Comparison of ENCODE assay signal across 8 cellular contexts in genomic region chr7:26200113-26200443, GRCh38. TPM values are rescaled to one million over a fixed set of nuclear protein-coding genes. Genes with fewer than 3 reads are reported as not detected.
DNase-seq lines count a peak whose midpoint lies in the region; ATAC-seq and TF ChIP-seq lines count a peak whose summit lies in the region.

No MANE protein-coding gene starts in this region.

- H2AFZ ChIP-seq in neural cell (ENCODE audit: low read depth, low read length) = peak overlapping the region; percentile 63

- peaks cover 10% of the 10 kb centered on the region for H3K36me3 ChIP-seq in neural cell (ENCODE audit: insufficient read depth, low read length)

- H3K79me2 ChIP-seq in neural cell (replicated peaks; ENCODE audit: insufficient read depth, low read length) = peaks cover 83% of the 10 kb centered on the region

- peak overlapping the region; percentile 100 for H3K9ac ChIP-seq in neural cell (ENCODE audit: low read length)

- no peaks in the 10 kb centered on the region for H3K9me2 ChIP-seq in neural cell (ENCODE audit: insufficient read depth, low read length)

- no peak for TF ChIP-seq CTCF in neural cell (IDR thresholded peaks at IDR 0.05; ENCODE audit: poor library complexity, severe bottlenecking)

- H3K4me3 Mint-ChIP-seq in stimulated activated naive CD8-positive, alpha-beta T cell treated with anti-CD3 and anti-CD28 coated beads, Interleukin-15, Interleukin-2, amounts not matched to agents 100 ng/mL and 50 ng/mL, for 24 hours = peak overlapping the region; percentile 100

- peaks cover 41% of the 10 kb centered on the region for H4K20me1 ChIP-seq in neural cell (ENCODE audit: insufficient read depth)

- H3K4me3 ChIP-seq in neural cell (ENCODE audit: low read length) = peak overlapping the region; percentile 90

- H3K27ac Mint-ChIP-seq in stimulated activated naive CD8-positive, alpha-beta T cell treated with anti-CD3 and anti-CD28 coated beads, Interleukin-15, Interleukin-2, amounts not matched to agents 100 ng/mL and 50 ng/mL, for 24 hours = peak overlapping the region; percentile 99

- TF ChIP-seq EP300 in neural cell (conservative IDR thresholded peaks at IDR 0.05; ENCODE audit: poor library complexity, severe bottlenecking) = no peak

- H3K27me3 Mint-ChIP-seq in stimulated activated naive CD8-positive, alpha-beta T cell treated with anti-CD3 and anti-CD28 coated beads, Interleukin-15, Interleukin-2, amounts not matched to agents 100 ng/mL and 50 ng/mL, for 24 hours = peaks cover 3% of the 10 kb centered on the region

- H3K4me2 ChIP-seq in neural cell (ENCODE audit: low read length) = no peak overlapping the region

- no peak for TF ChIP-seq RAD21 in neural cell (conservative IDR thresholded peaks at IDR 0.05)

- H3K27me3 ChIP-seq in neural cell (ENCODE audit: insufficient read depth, low read depth, low read length) = no peaks in the 10 kb centered on the region

- no peaks in the 10 kb centered on the region for H3K9me3 ChIP-seq in neural cell (ENCODE audit: low read length)

- DNase-seq in EH (ENCODE audit: low read depth) (peak; percentile 62), OCI-M1 (lab: John Stamatoyannopoulos, UW) (peak; percentile 76), activated T-helper 1 cell treated with Interleukin-2 at 50 U/mL for 16 hours (ENCODE audit: low read depth) (peak; percentile 57), fibroblast of gingiva (ENCODE audit: low read depth) (peak; percentile 41)

- peaks cover 4% of the 10 kb centered on the region for H3F3A ChIP-seq in neural cell (ENCODE audit: insufficient read depth, low read length, poor library complexity, severe bottlenecking)

- peak overlapping the region; percentile 100 for H3K27ac ChIP-seq in neural cell (ENCODE audit: low read length)

- ATAC-seq in HG03280 (IDR thresholded peaks at IDR 0.05; ENCODE audit: unreplicated experiment) = peak; percentile 3
- ATAC-seq in HG02885 (IDR thresholded peaks at IDR 0.05; ENCODE audit: poor library complexity, unreplicated experiment) = no peak

- peaks cover 86% of the 10 kb centered on the region for H3K36me3 Mint-ChIP-seq in stimulated activated naive CD8-positive, alpha-beta T cell treated with anti-CD3 and anti-CD28 coated beads, Interleukin-15, Interleukin-2, amounts not matched to agents 100 ng/mL and 50 ng/mL, for 24 hours (ENCODE audit: low read depth)

- peaks cover 58% of the 10 kb centered on the region for H3K4me1 Mint-ChIP-seq in stimulated activated naive CD8-positive, alpha-beta T cell treated with anti-CD3 and anti-CD28 coated beads, Interleukin-15, Interleukin-2, amounts not matched to agents 100 ng/mL and 50 ng/mL, for 24 hours (ENCODE audit: low read depth)

- H3K9me3 Mint-ChIP-seq in stimulated activated naive CD8-positive, alpha-beta T cell treated with anti-CD3 and anti-CD28 coated beads, Interleukin-15, Interleukin-2, amounts not matched to agents 100 ng/mL and 50 ng/mL, for 24 hours = no peaks in the 10 kb centered on the region

TF ChIP-seq in neural cell, 6 proteins besides CTCF, POLR2A, EP300 and RAD21:
- peak; percentile 30 for TF ChIP-seq POLR2AphosphoS5 (IDR thresholded peaks at IDR 0.05)
- no peak for TF ChIP-seq SMC3 (conservative IDR thresholded peaks at IDR 0.05; ENCODE audit: poor library complexity)
- TF ChIP-seq EZH2 (IDR thresholded peaks at IDR 0.05; ENCODE audit: borderline replicate concordance, insufficient read depth, low read length, poor library complexity, severe bottlenecking) = no peak
- TF ChIP-seq MXI1 (conservative IDR thresholded peaks at IDR 0.05; ENCODE audit: poor library complexity, severe bottlenecking) = no peak
- TF ChIP-seq REST (IDR thresholded peaks at IDR 0.05; ENCODE audit: borderline replicate concordance) = peak; percentile 91
- peak; percentile 73 for TF ChIP-seq TAF1 (IDR thresholded peaks at IDR 0.05; ENCODE audit: low read depth)

RNA-seq across cellular contexts. Expression of gene HNRNPA2B1, which starts 0.5 kb away (rescaled TPM):
- 316 and 419 TPM in 2 replicates for polyA plus RNA-seq in neural cell
- 200 and 257 TPM in 2 replicates for polyA minus RNA-seq in neural cell

RNA-seq across cellular contexts. Expression of gene CBX3, which starts 1.5 kb away (rescaled TPM):
- polyA plus RNA-seq in neural cell = 532 and 598 TPM in 2 replicates
- polyA minus RNA-seq in neural cell = 221 and 244 TPM in 2 replicates

RNA-seq across cellular contexts. Expression of gene NFE2L3, which starts 48.1 kb away (rescaled TPM):
- polyA plus RNA-seq in neural cell = 1.7 and 2.9 TPM in 2 replicates
- polyA minus RNA-seq in neural cell = 3.4 TPM in 2 replicates
